ENCODE assay signal across 8 cellular contexts in the genomic region with DNA sequence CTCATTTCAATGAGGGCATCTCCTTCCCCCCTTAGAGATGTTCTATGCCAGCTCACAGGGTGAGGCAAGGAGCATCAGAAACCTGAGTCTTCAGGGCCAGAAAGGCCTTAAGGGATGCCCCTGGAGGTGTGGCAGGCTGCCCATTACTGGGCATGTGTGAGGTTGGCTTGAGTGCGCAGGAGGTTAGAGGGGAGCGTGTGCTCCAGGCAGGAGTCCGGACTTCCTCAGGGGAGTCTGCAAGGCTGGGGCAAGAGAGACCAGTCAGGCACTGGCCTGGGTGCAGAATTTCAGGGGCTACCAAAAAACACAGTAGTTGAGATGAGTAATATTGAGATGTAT. TPM values are rescaled to one million over a fixed set of nuclear protein-coding genes. Genes with fewer than 3 reads are reported as not detected.
DNase-seq lines count a peak whose midpoint lies in the region; ATAC-seq and TF ChIP-seq lines count a peak whose summit lies in the region.

No MANE protein-coding gene starts in this region.

- TF ChIP-seq CTCF in OCI-LY1 (IDR thresholded peaks at IDR 0.05; ENCODE audit: low read length) = no peak
- no peak for TF ChIP-seq CTCF in esophagus muscularis mucosa (IDR thresholded peaks at IDR 0.05)
- TF ChIP-seq CTCF in parathyroid adenoma (IDR thresholded peaks at IDR 0.05) = no peak

- H3K9me3 ChIP-seq in OCI-LY1 (ENCODE audit: low read length) = no peaks in the 10 kb centered on the region
- H3K9me3 ChIP-seq in esophagus muscularis mucosa = no peaks in the 10 kb centered on the region
- H3K9me3 ChIP-seq in parathyroid adenoma (ENCODE audit: control insufficient read depth, low read length) = no peaks in the 10 kb centered on the region

- TF ChIP-seq EP300 in esophagus muscularis mucosa (IDR thresholded peaks at IDR 0.05) = no peak

- no peaks in the 10 kb centered on the region for H3K4me1 ChIP-seq in OCI-LY1 (ENCODE audit: insufficient read depth, low read length, severe bottlenecking)
- peaks cover 55 to 98% (median 88%) of the 10 kb centered on the region in 4 donors for H3K4me1 ChIP-seq in esophagus muscularis mucosa
- H3K4me1 ChIP-seq in parathyroid adenoma = peaks cover 18% of the 10 kb centered on the region

- intact Hi-C loops in esophagus muscularis mucosa (cut with DNase I) = no loop called here

- H4K20me1 ChIP-seq in OCI-LY1 (ENCODE audit: insufficient read depth, low read length) = no peaks in the 10 kb centered on the region

- H3K9me2 ChIP-seq in OCI-LY1 (ENCODE audit: low read depth, low read length) = no peaks in the 10 kb centered on the region

- H3K79me2 ChIP-seq in OCI-LY1 (ENCODE audit: insufficient read depth, low read length) (no peaks in the 10 kb centered on the region), parathyroid adenoma (peaks cover 11% of the 10 kb centered on the region)

- no peak for ATAC-seq in GM18907 (IDR thresholded peaks at IDR 0.05; ENCODE audit: unreplicated experiment)
- no peak for ATAC-seq in HG02763 (IDR thresholded peaks at IDR 0.05; ENCODE audit: unreplicated experiment)

- peak overlapping the region; percentile 50 for H3K4me3 ChIP-seq in OCI-LY1 (ENCODE audit: low read depth, low read length, poor library complexity, severe bottlenecking)
- H3K4me3 ChIP-seq in esophagus muscularis mucosa = peak overlapping the region; percentile 64 to 80 (median 77)
- peak overlapping the region; percentile 63 for H3K4me3 ChIP-seq in parathyroid adenoma (ENCODE audit: low read depth, low read length)

- TF ChIP-seq POLR2A in esophagus muscularis mucosa (IDR thresholded peaks at IDR 0.05; ENCODE audit: low read depth) = no peak

- H3F3A ChIP-seq in OCI-LY1 (ENCODE audit: insufficient read depth, low read length) = no peaks in the 10 kb centered on the region

- H2AFZ ChIP-seq in OCI-LY1 (ENCODE audit: low read length) (no peak overlapping the region), parathyroid adenoma (peak overlapping the region; percentile 56)

- H3K27ac ChIP-seq in OCI-LY1 (ENCODE audit: low read depth, low read length, poor library complexity, severe bottlenecking) (no peak overlapping the region), esophagus muscularis mucosa (replicated peaks in 1 of 4) (peak overlapping the region; percentile 92 to 96 (median 94)), parathyroid adenoma (peak overlapping the region; percentile 96)

- no peaks in the 10 kb centered on the region for H3K36me3 ChIP-seq in OCI-LY1 (ENCODE audit: insufficient read depth, low read length)
- peaks cover 0 to 9% (median 3%) of the 10 kb centered on the region in 4 donors for H3K36me3 ChIP-seq in esophagus muscularis mucosa
- H3K36me3 ChIP-seq in parathyroid adenoma (ENCODE audit: control insufficient read depth, insufficient read depth, low read length) = no peaks in the 10 kb centered on the region

- no peaks in the 10 kb centered on the region for H3K27me3 ChIP-seq in OCI-LY1 (ENCODE audit: insufficient read depth, low read length)
- H3K27me3 ChIP-seq in esophagus muscularis mucosa = peaks cover 0 to 33% (median 0%) of the 10 kb centered on the region in 4 donors
- H3K27me3 ChIP-seq in parathyroid adenoma (ENCODE audit: control insufficient read depth, insufficient read depth, low read length) = no peaks in the 10 kb centered on the region

- H3K9ac ChIP-seq in OCI-LY1 (ENCODE audit: low read length) (no peak overlapping the region), parathyroid adenoma (no peak overlapping the region)

- H3K4me2 ChIP-seq in OCI-LY1 (ENCODE audit: low read length) (peak overlapping the region; percentile 56; the same call in 1 of the 2 replicates), parathyroid adenoma (ENCODE audit: low read length) (peak overlapping the region; percentile 67)

- WGBS in esophagus muscularis mucosa = 72% methylated on average over 3 of the region's 3 CpGs

- DNase-seq in Daoy (ENCODE audit: low read depth) (peak; percentile 40), esophagus muscularis mucosa (ENCODE audit: extremely low spot score) (no peak), NCI-H1694 (lab: John Stamatoyannopoulos, UW) (no peak), NCI-H2107 (lab: John Stamatoyannopoulos, UW) (no peak)

RNA-seq across cellular contexts. Expression of a gene that starts 1.9 kb away (rescaled TPM):
- 125 and 161 TPM in 2 replicates for total RNA-seq in Daoy (2014; rRNA removed; shearing (Covaris generic))
- 10 to 100 TPM; 19.7 to 84.3 (median 39.1) TPM for total RNA-seq in esophagus muscularis mucosa

RNA-seq across cellular contexts. Expression of a gene that starts 54.8 kb away (rescaled TPM):
- total RNA-seq in Daoy (2014; rRNA removed; shearing (Covaris generic)) = not detected in 2 replicates
- not detected for total RNA-seq in esophagus muscularis mucosa
